ENCODE assay signal across 1 cellular context in the genomic region with DNA sequence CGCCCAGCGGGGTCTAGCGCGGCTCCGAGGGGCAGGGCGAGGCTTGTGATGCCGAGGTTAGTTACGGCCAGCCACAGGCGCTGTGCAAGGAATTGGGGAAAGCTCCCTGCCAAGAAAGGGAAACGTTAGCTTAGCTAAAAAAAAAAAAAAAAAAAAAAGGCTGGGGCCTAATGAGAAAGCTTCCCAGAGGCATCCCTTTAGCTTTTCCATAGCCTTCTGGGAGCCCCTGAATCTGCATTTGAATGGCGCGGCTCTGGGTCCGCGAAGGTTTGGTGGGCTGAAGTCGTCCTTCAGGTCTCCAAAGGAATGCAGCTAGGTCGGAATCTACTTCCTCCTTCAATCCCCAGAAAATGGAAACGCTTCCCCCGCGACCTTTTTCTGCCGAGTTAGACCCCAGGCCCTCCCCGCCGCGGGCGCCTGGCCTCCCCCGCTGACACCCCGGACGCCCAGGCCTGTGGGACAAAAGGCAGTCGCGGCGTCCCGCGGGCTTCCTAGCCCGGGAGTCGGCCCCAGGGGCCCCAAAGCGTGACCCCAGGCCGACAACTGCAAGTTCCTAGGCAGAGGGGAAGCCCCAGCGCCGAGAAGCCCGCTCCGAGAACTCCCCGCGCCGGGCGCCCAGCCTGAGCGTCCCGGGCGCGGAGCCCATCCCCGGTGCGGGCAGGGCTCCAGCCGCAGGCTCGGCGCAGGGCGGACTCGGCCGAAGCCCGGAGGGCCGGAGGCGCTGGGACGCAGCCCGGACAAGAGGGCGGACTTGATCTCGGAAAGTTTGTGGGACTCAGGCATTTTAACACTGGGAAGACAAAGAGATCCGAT.
TF ChIP-seq lines count a peak whose summit lies in the region.

No MANE protein-coding gene starts in this region.

TF ChIP-seq in HepG2, 621 proteins besides CTCF, POLR2A, EP300 and RAD21 (continued from another document and continues in another):
- TF ChIP-seq ZNF329 (CRISPR knock-in tag; IDR thresholded peaks at IDR 0.05; ENCODE audit: low read depth), result 0 out of 2 replicates have a peak, but pooled peaks have one; percentile 32
- TF ChIP-seq ZNF431 (CRISPR knock-in tag; IDR thresholded peaks at IDR 0.05; ENCODE audit: borderline replicate concordance, low read depth), result no peak
- TF ChIP-seq, protein P1, sequence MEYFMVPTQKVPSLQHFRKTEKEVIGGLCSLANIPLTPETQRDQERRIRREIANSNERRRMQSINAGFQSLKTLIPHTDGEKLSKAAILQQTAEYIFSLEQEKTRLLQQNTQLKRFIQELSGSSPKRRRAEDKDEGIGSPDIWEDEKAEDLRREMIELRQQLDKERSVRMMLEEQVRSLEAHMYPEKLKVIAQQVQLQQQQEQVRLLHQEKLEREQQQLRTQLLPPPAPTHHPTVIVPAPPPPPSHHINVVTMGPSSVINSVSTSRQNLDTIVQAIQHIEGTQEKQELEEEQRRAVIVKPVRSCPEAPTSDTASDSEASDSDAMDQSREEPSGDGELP (IDR thresholded peaks at IDR 0.05; ENCODE audit: borderline replicate concordance, low read depth), result no peak
- TF ChIP-seq ARID3A (IDR thresholded peaks at IDR 0.05; ENCODE audit: low read depth, low read length), result no peak
- no peak for TF ChIP-seq ZNF407 (CRISPR knock-in tag; IDR thresholded peaks at IDR 0.05; ENCODE audit: not compliant biosample characterization)
- TF ChIP-seq FIP1L1 (IDR thresholded peaks at IDR 0.05; ENCODE audit: borderline replicate concordance, insufficient read depth, low read depth, low read length), result no peak
- TF ChIP-seq, protein P2, sequence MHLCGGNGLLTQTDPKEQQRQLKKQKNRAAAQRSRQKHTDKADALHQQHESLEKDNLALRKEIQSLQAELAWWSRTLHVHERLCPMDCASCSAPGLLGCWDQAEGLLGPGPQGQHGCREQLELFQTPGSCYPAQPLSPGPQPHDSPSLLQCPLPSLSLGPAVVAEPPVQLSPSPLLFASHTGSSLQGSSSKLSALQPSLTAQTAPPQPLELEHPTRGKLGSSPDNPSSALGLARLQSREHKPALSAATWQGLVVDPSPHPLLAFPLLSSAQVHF (CRISPR knock-in tag; IDR thresholded peaks at IDR 0.05), result no peak
- TF ChIP-seq ZNF737 (CRISPR knock-in tag; IDR thresholded peaks at IDR 0.05; ENCODE audit: borderline replicate concordance), result no peak
- TF ChIP-seq MED1 (CRISPR knock-in tag; IDR thresholded peaks at IDR 0.05), result peak; percentile 26; the same call in 1 of the 2 replicates
- no peak for TF ChIP-seq ZNF776 (CRISPR knock-in tag; IDR thresholded peaks at IDR 0.05)
- no peak for TF ChIP-seq NAIF1 (CRISPR knock-in tag; IDR thresholded peaks at IDR 0.05; ENCODE audit: borderline replicate concordance)
- TF ChIP-seq HDAC1 (CRISPR knock-in tag; IDR thresholded peaks at IDR 0.05), result no peak; the same call in 1 of the 2 replicates
- no peak for TF ChIP-seq ZNF597 (CRISPR knock-in tag; IDR thresholded peaks at IDR 0.05)
- TF ChIP-seq ZBTB38 (CRISPR knock-in tag; IDR thresholded peaks at IDR 0.05), result no peak
- no peak for TF ChIP-seq ARHGAP35 (CRISPR knock-in tag; IDR thresholded peaks at IDR 0.05; ENCODE audit: borderline replicate concordance)
- no peak for TF ChIP-seq ZNF598 (CRISPR knock-in tag; IDR thresholded peaks at IDR 0.05; ENCODE audit: borderline replicate concordance)
- TF ChIP-seq AGO2 (optimal IDR thresholded peaks at IDR 0.05; ENCODE audit: low read depth, low read length), result peak; percentile 97
- TF ChIP-seq ZXDC (CRISPR knock-in tag; IDR thresholded peaks at IDR 0.05), result no peak
- no peak for TF ChIP-seq KIAA2018 (CRISPR knock-in tag; IDR thresholded peaks at IDR 0.05; ENCODE audit: borderline replicate concordance)
